In genomic region chr2:45009928-45010705, GRCh38 we compare ENCODE assay signal across 8 cellular contexts. TPM values are rescaled to one million over a fixed set of nuclear protein-coding genes. Genes with fewer than 3 reads are reported as not detected.
DNase-seq lines count a peak whose midpoint lies in the region; ATAC-seq, FAIRE-seq and TF ChIP-seq lines count a peak whose summit lies in the region.

No MANE protein-coding gene starts in this region.

- H3K36me3 ChIP-seq in ES-I3 (ENCODE audit: insufficient read depth, low read length) (no peaks in the 10 kb centered on the region), duodenal mucosa (ENCODE audit: control insufficient read depth in 1 of 2, insufficient read depth in 2 of 2, low read length in 2 of 2) (no peaks in the 10 kb centered on the region), lung (ENCODE audit: control insufficient read depth in 2 of 2, insufficient read depth in 2 of 2, low read length in 2 of 2) (no peaks in the 10 kb centered on the region)

- TF ChIP-seq CTCF in lung (IDR thresholded peaks at IDR 0.05; ENCODE audit: control extremely low read depth, extremely low read depth) = no peak

- no peaks in the 10 kb centered on the region; the same call in 1 of the 2 replicates for H3K4me1 ChIP-seq in ES-I3 (ENCODE audit: insufficient read depth, low read length)
- peaks cover 19 to 20% of the 10 kb centered on the region in 2 donors for H3K4me1 ChIP-seq in duodenal mucosa (ENCODE audit: control insufficient read depth in 1 of 2, insufficient read depth in 2 of 2, low read length in 2 of 2)
- peaks cover 0 to 34% of the 10 kb centered on the region in 2 donors for H3K4me1 ChIP-seq in lung (ENCODE audit: control insufficient read depth in 2 of 2, insufficient read depth in 2 of 2, low read length in 2 of 2)

- ATAC-seq in lung (ENCODE audit: insufficient read depth, low FRiP score) = peak; percentile 20
- no peak for ATAC-seq in HG03439 (IDR thresholded peaks at IDR 0.05; ENCODE audit: unreplicated experiment)

- peak; percentile 90 for FAIRE-seq in urothelium cell line (lab: Jason Lieb, UNC)

- H3K9ac ChIP-seq in ES-I3 (ENCODE audit: low read depth, low read length) = peak overlapping the region; percentile 62; the same call in 1 of the 2 replicates
- H3K9ac ChIP-seq in duodenal mucosa (ENCODE audit: low read depth in 1 of 2, low read length in 2 of 2) = no peak overlapping the region

- H3K27ac ChIP-seq in duodenal mucosa (ENCODE audit: low read depth, low read length) (no peak overlapping the region), lung (ENCODE audit: low read depth in 1 of 2, low read length in 1 of 2) (no peak overlapping the region)

- no peaks in the 10 kb centered on the region for H3K9me3 ChIP-seq in ES-I3 (ENCODE audit: control insufficient read depth, insufficient read depth, low read length)
- H3K9me3 ChIP-seq in duodenal mucosa (ENCODE audit: control insufficient read depth in 1 of 2, low read length in 2 of 2) = no peaks in the 10 kb centered on the region
- peaks cover 0 to 4% of the 10 kb centered on the region in 2 donors for H3K9me3 ChIP-seq in lung (ENCODE audit: control insufficient read depth in 2 of 2, insufficient read depth in 1 of 2, low read length in 1 of 2)

- H3K4me3 ChIP-seq in duodenal mucosa (ENCODE audit: low read depth in 1 of 2, low read length in 2 of 2) (peak overlapping the region; percentile 48 to 62), lung (peak overlapping the region; percentile 7)

- 2 to 3% methylated on average over 52 to 56 of the region's 56 CpGs for WGBS in lung, 2 donors

- H3K27me3 ChIP-seq in duodenal mucosa (ENCODE audit: control insufficient read depth in 1 of 2, insufficient read depth in 2 of 2, low read length in 2 of 2) = peaks cover 89 to 92% of the 10 kb centered on the region in 2 donors
- H3K27me3 ChIP-seq in lung (ENCODE audit: control insufficient read depth, insufficient read depth) = peaks cover under 1% of the 10 kb centered on the region

- DNase-seq in NCI-H510A (lab: John Stamatoyannopoulos, UW) (peak; percentile 68), lung (ENCODE audit: low spot score) (peak; percentile 59), urothelium cell line (ENCODE audit: low spot score) (peak; percentile 72), SHP77 treated with DMSO at 0.1 percent for 48 hours (lab: John Stamatoyannopoulos, UW) (no peak)
- no peak for DNase-seq in stimulated activated naive CD4-positive, alpha-beta T cell (lab: John Stamatoyannopoulos, UW)

RNA-seq across cellular contexts. Expression of gene SIX2, which starts 0.9 kb away (rescaled TPM):
- total RNA-seq in lung = under 1 TPM; 0.34 to 0.46 TPM
- under 1 TPM; 0.42 to 0.83 TPM for polyA plus RNA-seq in lung

Comparison
In these comparisons a context has a peak if more than half of its experiments do, and no peak if none do; other contexts are left out.
1. DNase-seq: peak in NCI-H510A (single experiment), lung (single experiment) and urothelium cell line (single experiment); none in stimulated activated naive CD4-positive, alpha-beta T cell (0 of 6) and SHP77 treated with DMSO at 0.1 percent for 48 hours (single experiment).